In the genomic region with DNA sequence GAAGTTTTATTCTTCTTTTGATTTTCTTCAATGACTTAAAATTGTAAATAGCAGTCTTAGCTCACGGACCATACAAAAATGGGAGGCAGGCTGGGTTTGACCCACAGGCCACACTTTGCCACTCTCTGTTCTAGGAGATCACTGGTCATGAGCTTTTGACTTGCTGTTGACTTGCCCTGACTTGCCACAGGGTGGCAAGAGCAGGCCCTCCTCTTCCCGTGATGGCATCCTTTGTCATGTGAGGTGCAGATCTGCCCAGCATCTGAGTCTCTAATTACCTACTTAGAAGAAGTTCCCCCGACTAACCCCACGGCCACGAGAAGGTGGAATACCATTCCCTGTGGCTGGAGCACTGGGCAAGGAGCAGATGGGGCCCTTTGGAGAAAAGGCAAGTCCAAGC, we compare ENCODE assay signal across 1 cellular context.
A peak's percentile ranks its signal among the peaks of the same experiment; 100 is the strongest.
TF ChIP-seq lines count a peak whose summit lies in the region.

No MANE protein-coding gene starts in this region.

TF ChIP-seq in HepG2, 621 proteins besides CTCF, POLR2A, EP300 and RAD21 (continued from another document):
- TF ChIP-seq, protein P1, sequence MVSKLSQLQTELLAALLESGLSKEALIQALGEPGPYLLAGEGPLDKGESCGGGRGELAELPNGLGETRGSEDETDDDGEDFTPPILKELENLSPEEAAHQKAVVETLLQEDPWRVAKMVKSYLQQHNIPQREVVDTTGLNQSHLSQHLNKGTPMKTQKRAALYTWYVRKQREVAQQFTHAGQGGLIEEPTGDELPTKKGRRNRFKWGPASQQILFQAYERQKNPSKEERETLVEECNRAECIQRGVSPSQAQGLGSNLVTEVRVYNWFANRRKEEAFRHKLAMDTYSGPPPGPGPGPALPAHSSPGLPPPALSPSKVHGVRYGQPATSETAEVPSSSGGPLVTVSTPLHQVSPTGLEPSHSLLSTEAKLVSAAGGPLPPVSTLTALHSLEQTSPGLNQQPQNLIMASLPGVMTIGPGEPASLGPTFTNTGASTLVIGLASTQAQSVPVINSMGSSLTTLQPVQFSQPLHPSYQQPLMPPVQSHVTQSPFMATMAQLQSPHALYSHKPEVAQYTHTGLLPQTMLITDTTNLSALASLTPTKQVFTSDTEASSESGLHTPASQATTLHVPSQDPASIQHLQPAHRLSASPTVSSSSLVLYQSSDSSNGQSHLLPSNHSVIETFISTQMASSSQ (IDR thresholded peaks at IDR 0.05; ENCODE audit: low read depth), result no peak
- TF ChIP-seq, protein P1 (CRISPR knock-in tag; IDR thresholded peaks at IDR 0.05; ENCODE audit: borderline replicate concordance), result no peak
- TF ChIP-seq, protein P2, sequence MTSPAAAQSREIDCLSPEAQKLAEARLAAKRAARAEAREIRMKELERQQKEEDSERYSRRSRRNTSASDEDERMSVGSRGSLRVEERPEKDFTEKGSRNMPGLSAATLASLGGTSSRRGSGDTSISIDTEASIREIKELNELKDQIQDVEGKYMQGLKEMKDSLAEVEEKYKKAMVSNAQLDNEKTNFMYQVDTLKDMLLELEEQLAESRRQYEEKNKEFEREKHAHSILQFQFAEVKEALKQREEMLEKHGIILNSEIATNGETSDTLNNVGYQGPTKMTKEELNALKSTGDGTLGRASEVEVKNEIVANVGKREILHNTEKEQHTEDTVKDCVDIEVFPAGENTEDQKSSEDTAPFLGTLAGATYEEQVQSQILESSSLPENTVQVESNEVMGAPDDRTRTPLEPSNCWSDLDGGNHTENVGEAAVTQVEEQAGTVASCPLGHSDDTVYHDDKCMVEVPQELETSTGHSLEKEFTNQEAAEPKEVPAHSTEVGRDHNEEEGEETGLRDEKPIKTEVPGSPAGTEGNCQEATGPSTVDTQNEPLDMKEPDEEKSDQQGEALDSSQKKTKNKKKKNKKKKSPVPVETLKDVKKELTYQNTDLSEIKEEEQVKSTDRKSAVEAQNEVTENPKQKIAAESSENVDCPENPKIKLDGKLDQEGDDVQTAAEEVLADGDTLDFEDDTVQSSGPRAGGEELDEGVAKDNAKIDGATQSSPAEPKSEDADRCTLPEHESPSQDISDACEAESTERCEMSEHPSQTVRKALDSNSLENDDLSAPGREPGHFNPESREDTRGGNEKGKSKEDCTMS (CRISPR knock-in tag; conservative IDR thresholded peaks at IDR 0.05), result no peak
- TF ChIP-seq, protein P3, sequence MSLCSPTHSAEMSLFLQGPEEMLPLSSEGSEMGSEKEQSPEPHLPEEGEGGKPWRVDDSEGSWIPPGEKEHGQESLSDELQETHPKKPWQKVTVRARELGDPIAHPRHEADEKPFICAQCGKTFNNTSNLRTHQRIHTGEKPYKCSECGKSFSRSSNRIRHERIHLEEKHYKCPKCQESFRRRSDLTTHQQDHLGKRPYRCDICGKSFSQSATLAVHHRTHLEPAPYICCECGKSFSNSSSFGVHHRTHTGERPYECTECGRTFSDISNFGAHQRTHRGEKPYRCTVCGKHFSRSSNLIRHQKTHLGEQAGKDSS (CRISPR knock-in tag; IDR thresholded peaks at IDR 0.05; ENCODE audit: borderline replicate concordance, low read depth), result 0 out of 2 replicates have a peak, but pooled peaks have one; percentile 47
